ENCODE assay signal across 10 cellular contexts in genomic region chr17:6303664-6304063, GRCh38.
DNase-seq lines count a peak whose midpoint lies in the region; ATAC-seq, FAIRE-seq and TF ChIP-seq lines count a peak whose summit lies in the region.
"Had no signal": no experiment of that assay in that cellular context is flagged by ENCODE, and none has a peak within 500 bp of the region (broad histone marks: within the 10 kb centered on the region; RNA-seq: fewer than 3 reads in every experiment).

No MANE protein-coding gene starts in this region.

- DNase-seq in stimulated activated CD4-positive, alpha-beta T cell treated with anti-CD3 and anti-CD28 coated beads, Interleukin-2, amount 100 ng/mL, for 48 hours: peak; percentile 3 to 7
- no peak for DNase-seq in stimulated activated CD4-positive, alpha-beta T cell treated with anti-CD3 and anti-CD28 coated beads, Interleukin-4, amount 100 ng/mL, for 24 hours
- DNase-seq in RPMI8226 (peak; percentile 44), erythroblast (lab: John Stamatoyannopoulos, UW) (peak; percentile 8 to 38), urothelium cell line (ENCODE audit: low spot score) (peak; percentile 49), NCI-H82 treated with DMSO at 0.1 percent for 48 hours (lab: John Stamatoyannopoulos, UW; ENCODE audit: unreplicated experiment) (no peak), GM12892 (ENCODE audit: insufficient read length) (no peak)

- TF ChIP-seq POLR2A in erythroblast (IDR thresholded peaks at IDR 0.05; ENCODE audit: low read length): no peak
- no peak for TF ChIP-seq POLR2A in GM12892 (IDR thresholded peaks at IDR 0.05; ENCODE audit: low read depth, low read length)

- ATAC-seq in HG03108 (IDR thresholded peaks at IDR 0.05; ENCODE audit: unreplicated experiment): no peak
- ATAC-seq: natural killer cell treated with Interleukin-12 subunit alpha and Interleukin-12 subunit beta and Interleukin-15 and Interleukin-18, amount 100 ng/mL, for 72 hours had no signal

- FAIRE-seq in urothelium cell line (lab: Jason Lieb, UNC) (no peak), GM12892 (lab: Jason Lieb, UNC) (no peak)
- FAIRE-seq: RCC 7860 had no signal

Comparison
In these comparisons a context has a peak if more than half of its experiments do, and no peak if none do; other contexts are left out.
1. DNase-seq: peak in stimulated activated CD4-positive, alpha-beta T cell treated with anti-CD3 and anti-CD28 coated beads, Interleukin-2, amount 100 ng/mL, for 48 hours (2 of 2), RPMI8226 (single experiment), erythroblast (2 of 2) and urothelium cell line (single experiment); none in stimulated activated CD4-positive, alpha-beta T cell treated with anti-CD3 and anti-CD28 coated beads, Interleukin-4, amount 100 ng/mL, for 24 hours (single experiment), NCI-H82 treated with DMSO at 0.1 percent for 48 hours (single experiment) and GM12892 (single experiment).